ENCODE assay signal across 22 cellular contexts in the genomic region with DNA sequence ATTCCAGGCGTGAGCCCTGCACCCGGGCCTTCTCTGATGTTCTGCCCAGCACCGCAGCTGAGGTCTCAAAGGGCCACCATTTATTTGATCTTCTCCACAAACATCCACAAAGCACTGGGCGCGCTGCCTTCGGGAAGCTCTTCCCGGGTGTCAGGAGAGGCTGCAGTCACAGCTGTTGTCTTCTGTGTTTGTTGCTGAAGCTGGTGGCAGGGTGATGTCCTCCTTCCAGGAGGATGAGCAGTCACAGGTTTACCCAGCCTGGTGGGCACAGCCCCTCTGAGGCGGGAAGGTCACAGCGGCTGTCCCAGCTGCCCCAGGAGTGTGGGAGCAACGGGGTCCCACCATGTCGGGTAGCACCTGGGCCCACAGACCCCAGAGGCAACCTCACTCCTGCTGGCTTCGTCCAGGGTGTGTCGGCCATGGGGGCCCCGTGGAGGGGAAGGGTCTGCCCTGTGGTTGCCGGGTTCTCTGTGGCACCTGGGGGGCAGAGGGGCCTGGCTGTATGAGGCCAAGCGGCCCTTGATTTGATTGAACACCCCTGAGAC. TPM values are rescaled to one million over a fixed set of nuclear protein-coding genes. Genes with fewer than 3 reads are reported as not detected.
A peak's percentile ranks its signal among the peaks of the same experiment; 100 is the strongest.
DNase-seq lines count a peak whose midpoint lies in the region; ATAC-seq, FAIRE-seq and TF ChIP-seq lines count a peak whose summit lies in the region.
"Had no signal": no experiment of that assay in that cellular context is flagged by ENCODE, and none has a peak within 500 bp of the region (broad histone marks: within the 10 kb centered on the region; RNA-seq: fewer than 3 reads in every experiment).

No MANE protein-coding gene starts in this region.

- no peaks in the 10 kb centered on the region for H3K9me1 ChIP-seq in K562 (ENCODE audit: control insufficient read depth, insufficient read depth, low read length)

- H3K9me3 ChIP-seq in right atrium auricular region: no peaks in the 10 kb centered on the region
- H3K9me3 ChIP-seq in K562 (replicated peaks; ENCODE audit: control insufficient read depth, insufficient read depth, low read depth, low read length): no peaks in the 10 kb centered on the region
- H3K9me3 ChIP-seq in osteoblast (ENCODE audit: low read depth, low read length): no peaks in the 10 kb centered on the region
- H3K9me3 ChIP-seq: BLaER1, heart right ventricle, lower lobe of right lung had no signal

- DNase-seq in right atrium auricular region (ENCODE audit: low spot score) (no peak), left ventricle myocardium superior (no peak), K562 (ENCODE audit: extremely low read depth in 1 of 4, low spot score in 3 of 4) (no peak), osteoblast (ENCODE audit: insufficient read length, low spot score, missing footprints) (peak; percentile 73), head of caudate nucleus (no peak), midbrain (lab: John Stamatoyannopoulos, UW) (no peak), SKM-1 (lab: John Stamatoyannopoulos, UW; ENCODE audit: unreplicated experiment) (no peak), LoVo (ENCODE audit: low spot score) (no peak)
- DNase-seq: activated CD4-positive, alpha-beta T cell treated with anti-CD3 and anti-CD28 coated beads for 4 hours; activated naive CD8-positive, alpha-beta T cell treated with anti-CD3 and anti-CD28 coated beads for 36 hours; cortex of kidney; heart right ventricle; lower lobe of right lung; NCI-H1417 treated with DMSO at 0.1 percent for 48 hours; NCI-H2107; NCI-H510A treated with DMSO at 0.1 percent for 48 hours; SHP77 treated with DMSO at 0.1 percent for 48 hours; stimulated activated naive B cell treated with anti-CD40 and anti-IgM and Interleukin-4, amounts not matched to agents 10 μg/mL and 1 μg/mL and 100 μg/mL, for 72 hours; T-cell had no signal

- no peak for TF ChIP-seq RAD21 in K562 (CRISPR knock-in tag; conservative IDR thresholded peaks at IDR 0.05 in 1 of 2, IDR thresholded peaks at IDR 0.05 in 1 of 2)

- 72% methylated on average over 13 of the region's 16 CpGs for WGBS in K562 (ENCODE audit: insufficient coverage, low coverage, missing lambda C conversion rate)

- H3K79me2 ChIP-seq in K562 (ENCODE audit: control insufficient read depth, insufficient read depth, low read length) (no peaks in the 10 kb centered on the region), osteoblast (ENCODE audit: insufficient read depth, low read length) (no peaks in the 10 kb centered on the region)

- TF ChIP-seq EP300 in K562 (IDR thresholded peaks at IDR 0.05; ENCODE audit: low read length): no peak

- TF ChIP-seq CTCF in right atrium auricular region (IDR thresholded peaks at IDR 0.05) (no peak), K562 (IDR thresholded peaks at IDR 0.05 in 2 of 3, conservative IDR thresholded peaks at IDR 0.05 in 1 of 3; ENCODE audit: insufficient read depth in 2 of 3, low read depth in 1 of 3, low read length in 3 of 3) (no peak), osteoblast (IDR thresholded peaks at IDR 0.05; ENCODE audit: extremely low read depth, low read depth, low read length) (no peak)

- H3K27ac ChIP-seq in right atrium auricular region: peak overlapping the region; percentile 5 to 44
- peak overlapping the region; percentile 88 for H3K27ac ChIP-seq in K562 (ENCODE audit: extremely low read depth, low read depth, low read length)
- no peak overlapping the region for H3K27ac ChIP-seq in osteoblast (ENCODE audit: low read depth, low read length)
- H3K27ac ChIP-seq: BLaER1 had no signal

- CTCF ChIA-PET in K562 (lab: Yijun Ruan, JAX; ENCODE audit: low intra/inter-chr PET ratio): no interaction called here

- no TSS peak for BruUV-seq in K562 (replicated peaks; lab: Mats Ljungman, UMichigan)

- POLR2A ChIA-PET in K562 (lab: Yijun Ruan, JAX): interaction anchor here (0.6 to 1.7 kb wide), 2 partner anchors 22 to 484 kb away, joined by 3 to 7 read pairs; no protein-coding TSS in a partner anchor

- TF ChIP-seq POLR2A in K562 (conservative IDR thresholded peaks at IDR 0.05): no peak

- H3K4me3 ChIP-seq in right atrium auricular region: no peak overlapping the region
- no peak overlapping the region for H3K4me3 ChIP-seq in K562
- H3K4me3 ChIP-seq in osteoblast (ENCODE audit: insufficient read depth, low read length): no peak overlapping the region
- H3K4me3 ChIP-seq: BLaER1, heart right ventricle, lower lobe of right lung had no signal

- H3K27me3 ChIP-seq in right atrium auricular region (peaks cover 0 to 4% of the 10 kb centered on the region in 2 donors), K562 (ENCODE audit: control insufficient read depth in 2 of 2, insufficient read depth in 2 of 2, low read length in 2 of 2) (no peaks in the 10 kb centered on the region), osteoblast (ENCODE audit: insufficient read depth, low read length) (no peaks in the 10 kb centered on the region)

- ATAC-seq in left ventricle myocardium superior (no peak), K562 (no peak)
- ATAC-seq: heart right ventricle; stimulated activated naive B cell treated with anti-CD40 and anti-IgM and Interleukin-4, amounts not matched to agents 10 μg/mL and 1 μg/mL and 100 μg/mL, for 72 hours; T-cell had no signal

- H3K4me2 ChIP-seq in K562 (ENCODE audit: insufficient read depth, low read length) (no peak overlapping the region), osteoblast (ENCODE audit: insufficient read depth, low read length) (no peak overlapping the region)
- H3K4me2 ChIP-seq: BLaER1 had no signal

- H3K4me1 ChIP-seq in right atrium auricular region (peaks cover 0 to 30% of the 10 kb centered on the region in 2 donors), K562 (replicated peaks in 1 of 2; ENCODE audit: control insufficient read depth in 2 of 2, insufficient read depth in 2 of 2, low read length in 2 of 2) (peaks cover 44 to 87% of the 10 kb centered on the region in 2 experiments), osteoblast (ENCODE audit: insufficient read depth, low read length) (peaks cover 39% of the 10 kb centered on the region)

- H4K20me1 ChIP-seq in K562 (replicated peaks; ENCODE audit: control insufficient read depth, insufficient read depth, low read length) (no peaks in the 10 kb centered on the region), osteoblast (ENCODE audit: insufficient read depth, low read length) (no peaks in the 10 kb centered on the region)

- H2AFZ ChIP-seq in K562 (ENCODE audit: low read depth, low read length): peak overlapping the region; percentile 93
- no peak overlapping the region for H2AFZ ChIP-seq in osteoblast (ENCODE audit: low read length)

- H3K36me3 ChIP-seq in right atrium auricular region (no peaks in the 10 kb centered on the region), K562 (ENCODE audit: control insufficient read depth, insufficient read depth, low read length) (no peaks in the 10 kb centered on the region), osteoblast (ENCODE audit: insufficient read depth, low read length) (no peaks in the 10 kb centered on the region)
- H3K36me3 ChIP-seq: BLaER1, heart right ventricle, lower lobe of right lung had no signal

- intact Hi-C loops in left ventricle myocardium superior (cut with micrococcal nuclease): no loop called here
- intact Hi-C loops in K562 (cut with micrococcal nuclease): no loop called here
- intact Hi-C loops in head of caudate nucleus (cut with DNase I): no loop called here

- peak overlapping the region; percentile 53 to 89; a peak in 3 of 4 replicates for H3K9ac ChIP-seq in K562 (ENCODE audit: insufficient read depth in 1 of 2, low read depth in 2 of 2, low read length in 2 of 2)
- H3K9ac ChIP-seq: BLaER1 had no signal

- no peak for FAIRE-seq in K562 (lab: Jason Lieb, UNC)
- FAIRE-seq: bronchial epithelial cell, TTC549 had no signal

- in situ Hi-C loops in K562 (cut with MboI): no loop called here

RNA-seq across cellular contexts. Expression of a gene that starts 27.6 kb away (rescaled TPM):
- total RNA-seq in right atrium auricular region (10 to 100 TPM; 30.3 to 47.1 TPM), left ventricle myocardium superior (26.6 TPM), K562 (2014; rRNA removed) (21.6 and 30.7 TPM in 2 replicates), K562 (2014; rRNA removed; fragmentation: Illumina TruSeq; extraction: Trizol) (5.3 and 7.1 TPM in 2 replicates), K562 (2015; rRNA removed; fragmentation: Illumina TruSeq; extraction: Trizol) (10.4 and 11.4 TPM in 2 replicates), K562 (2021) (45.6 and 49.9 TPM in 2 replicates), osteoblast (29.2 and 30.8 TPM in 2 replicates)
- 24.3 and 107 TPM in 2 replicates for total RNA-seq in K562 (2011; cell fraction: chromatin; rRNA removed; ENCODE audit: low replicate concordance)
- total RNA-seq in K562 (2011; cell fraction: nucleolus; rRNA removed): 71.6 and 76.2 TPM in 2 replicates
- 78.9 and 124 TPM in 2 replicates for total RNA-seq in K562 (2011; cell fraction: nucleoplasm; rRNA removed)
- polyA plus RNA-seq in K562 (2011; rRNA removed) (14.6 and 18.3 TPM in 2 replicates), K562 (2014; fragmentation: Illumina TruSeq; extraction: Trizol) (17.1 and 25.2 TPM in 2 replicates), K562 (2014; fragmentation: Nextera tagmentation; extraction: Ambion mirVana) (under 1 TPM; 0.34 to 0.53 TPM), K562 (2014; rRNA removed) (15.1 and 15.6 TPM in 2 replicates)
- 39.0 and 72.2 TPM in 2 replicates for polyA plus RNA-seq in K562 (2011; cell fraction: cytosol; rRNA removed)
- 55.9 and 72.5 TPM in 2 replicates for polyA plus RNA-seq in K562 (2011; cell fraction: nucleus; rRNA removed)
- polyA plus RNA-seq in K562 (2012): 28.5 and 35.1 TPM in 2 replicates
- 73.8 and 144 TPM in 2 replicates for polyA minus RNA-seq in K562 (2011; rRNA and poly(A)+ RNA removed)
- polyA minus RNA-seq in K562 (2011; cell fraction: cytosol; rRNA and poly(A)+ RNA removed): 42.8 and 52.2 TPM in 2 replicates
- polyA minus RNA-seq in K562 (2011; cell fraction: nucleus; rRNA and poly(A)+ RNA removed): 20.8 and 21.0 TPM in 2 replicates

RNA-seq across cellular contexts. Expression of a gene that starts 45.8 kb away (rescaled TPM):
- not detected for total RNA-seq in right atrium auricular region
- total RNA-seq in left ventricle myocardium superior: not detected
- 5.5 and 11.7 TPM in 2 replicates for total RNA-seq in K562 (2011; cell fraction: chromatin; rRNA removed; ENCODE audit: low replicate concordance)
- 8.4 and 9.3 TPM in 2 replicates for total RNA-seq in K562 (2011; cell fraction: nucleolus; rRNA removed)
- total RNA-seq in K562 (2011; cell fraction: nucleoplasm; rRNA removed): 4.1 and 4.2 TPM in 2 replicates
- total RNA-seq in K562 (2014; rRNA removed): 1.6 TPM in 2 replicates
- 0.40 and 0.96 TPM in 2 replicates for total RNA-seq in K562 (2014; rRNA removed; fragmentation: Illumina TruSeq; extraction: Trizol)
- total RNA-seq in K562 (2015; rRNA removed; fragmentation: Illumina TruSeq; extraction: Trizol): 1.8 and 2.2 TPM in 2 replicates
- total RNA-seq in K562 (2021): 3.1 and 4.2 TPM in 2 replicates
- polyA plus RNA-seq in K562 (2011; rRNA removed): 0.95 and 2.0 TPM in 2 replicates
- 1.0 and 2.7 TPM in 2 replicates for polyA plus RNA-seq in K562 (2011; cell fraction: cytosol; rRNA removed)
- 9.1 and 12.1 TPM in 2 replicates for polyA plus RNA-seq in K562 (2011; cell fraction: nucleus; rRNA removed)
- polyA plus RNA-seq in K562 (2012): 4.4 and 8.2 TPM in 2 replicates
- polyA plus RNA-seq in K562 (2014; fragmentation: Illumina TruSeq; extraction: Trizol): 0.56 and 0.69 TPM in 2 replicates
- polyA plus RNA-seq in K562 (2014; fragmentation: Nextera tagmentation; extraction: Ambion mirVana): under 1 TPM; 0.11 to 0.24 TPM
- 1.4 and 2.1 TPM in 2 replicates for polyA plus RNA-seq in K562 (2014; rRNA removed)
- polyA minus RNA-seq in K562 (2011; rRNA and poly(A)+ RNA removed): 0.51 and 0.74 TPM in 2 replicates
- polyA minus RNA-seq in K562 (2011; cell fraction: cytosol; rRNA and poly(A)+ RNA removed): 1.7 TPM in 2 replicates
- 3.9 and 6.3 TPM in 2 replicates for polyA minus RNA-seq in K562 (2011; cell fraction: nucleus; rRNA and poly(A)+ RNA removed)
- total RNA-seq in osteoblast: 0.36 and 0.59 TPM in 2 replicates

RNA-seq across cellular contexts. Expression of a gene that starts 52.2 kb away (rescaled TPM):
- total RNA-seq in right atrium auricular region (10 to 100 TPM in 1 of 2 donors, 1 to 10 TPM in 1; 8.9 to 10.2 TPM), left ventricle myocardium superior (8.7 TPM), K562 (2014; rRNA removed) (9.9 and 10.1 TPM in 2 replicates), K562 (2014; rRNA removed; fragmentation: Illumina TruSeq; extraction: Trizol) (0.26 and 0.69 TPM in 2 replicates), K562 (2015; rRNA removed; fragmentation: Illumina TruSeq; extraction: Trizol) (3.1 and 4.8 TPM in 2 replicates), K562 (2021) (13.6 and 16.1 TPM in 2 replicates), osteoblast (23.0 and 26.4 TPM in 2 replicates)
- 7.8 and 35.6 TPM in 2 replicates for total RNA-seq in K562 (2011; cell fraction: chromatin; rRNA removed; ENCODE audit: low replicate concordance)
- 35.8 and 36.4 TPM in 2 replicates for total RNA-seq in K562 (2011; cell fraction: nucleolus; rRNA removed)
- total RNA-seq in K562 (2011; cell fraction: nucleoplasm; rRNA removed): 12.5 and 18.8 TPM in 2 replicates
- polyA plus RNA-seq in K562 (2011; rRNA removed) (1.2 and 2.2 TPM in 2 replicates), K562 (2014; fragmentation: Illumina TruSeq; extraction: Trizol) (0.30 and 1.2 TPM in 2 replicates), K562 (2014; fragmentation: Nextera tagmentation; extraction: Ambion mirVana) (under 1 TPM; 0.04 to 0.13 TPM), K562 (2014; rRNA removed) (11.2 and 14.1 TPM in 2 replicates)
- 0.90 and 2.8 TPM in 2 replicates for polyA plus RNA-seq in K562 (2011; cell fraction: cytosol; rRNA removed)
- 34.5 and 72.8 TPM in 2 replicates for polyA plus RNA-seq in K562 (2011; cell fraction: nucleus; rRNA removed)
- polyA plus RNA-seq in K562 (2012): 9.8 and 26.2 TPM in 2 replicates
- polyA minus RNA-seq in K562 (2011; rRNA and poly(A)+ RNA removed): 0.36 and 0.70 TPM in 2 replicates
- polyA minus RNA-seq in K562 (2011; cell fraction: cytosol; rRNA and poly(A)+ RNA removed): 7.3 and 13.7 TPM in 2 replicates
- 10.0 and 12.1 TPM in 2 replicates for polyA minus RNA-seq in K562 (2011; cell fraction: nucleus; rRNA and poly(A)+ RNA removed)
